ENCODE assay signal across 1 cellular context in genomic region chr17:61575352-61575975, GRCh38.
TF ChIP-seq lines count a peak whose summit lies in the region.

No MANE protein-coding gene starts in this region.

TF ChIP-seq in HCT116, 20 proteins besides CTCF, POLR2A, EP300 and RAD21 (continued from another document):
- no peak for TF ChIP-seq ZNF274 (IDR thresholded peaks at IDR 0.05; ENCODE audit: low read depth, low read length)
